Comparison of ENCODE assay signal across 15 cellular contexts in genomic region chr5:136032564-136032963, GRCh38. TPM values are rescaled to one million over a fixed set of nuclear protein-coding genes. Genes with fewer than 3 reads are reported as not detected.
DNase-seq lines count a peak whose midpoint lies in the region; ATAC-seq and TF ChIP-seq lines count a peak whose summit lies in the region.
"Had no signal": no experiment of that assay in that cellular context is flagged by ENCODE, and none has a peak within 500 bp of the region (broad histone marks: within the 10 kb centered on the region; RNA-seq: fewer than 3 reads in every experiment).

No MANE protein-coding gene starts in this region.

- peaks cover 16% of the 10 kb centered on the region for H3K4me1 Mint-ChIP-seq in activated T-helper 2 cell treated with anti-CD3 and anti-CD28 coated beads, Interferon-gamma antibody, Interleukin-2, Interleukin-4, amounts not matched to agents 10 μg/mL and 5 μg/mL and 100 μg/mL, durations not matched to agents 14 hours and 24 hours and 36 hours (ENCODE audit: low read depth)

- DNase-seq in GM12865 (ENCODE audit: low read depth) (peak; percentile 28), RPMI7951 (ENCODE audit: low read depth) (peak; percentile 74), fibroblast of lung (ENCODE audit: low read depth in 2 of 2) (peak; percentile 66 to 79), smooth muscle cell (lab: John Stamatoyannopoulos, UW; ENCODE audit: unreplicated experiment) (no peak), Right ventricle myocardium superior (no peak), Karpas-422 (no peak)
- no peak for DNase-seq in activated T-helper 2 cell treated with anti-CD3 and anti-CD28 coated beads, Interferon-gamma antibody, Interleukin-2, Interleukin-4, amounts not matched to agents 10 μg/mL and 5 μg/mL and 100 μg/mL, durations not matched to agents 14 hours and 24 hours and 36 hours (ENCODE audit: low spot score)
- DNase-seq: activated CD4-positive, alpha-beta T cell treated with anti-CD3 and anti-CD28 coated beads, Interleukin-2, amount 10 ng/mL, durations not matched to agents 7 days and 5 days; activated naive CD4-positive, alpha-beta T cell treated with anti-CD3 and anti-CD28 coated beads for 36 hours; DMS79; hippocampal formation; mesendoderm; T-cell had no signal

- H2AFZ ChIP-seq in fibroblast of lung (ENCODE audit: low read length) (no peak overlapping the region), smooth muscle cell (ENCODE audit: low read depth) (no peak overlapping the region), Karpas-422 (ENCODE audit: low read length) (no peak overlapping the region)

- H3K9me3 Mint-ChIP-seq in activated T-helper 2 cell treated with anti-CD3 and anti-CD28 coated beads, Interferon-gamma antibody, Interleukin-2, Interleukin-4, amounts not matched to agents 10 μg/mL and 5 μg/mL and 100 μg/mL, durations not matched to agents 14 hours and 24 hours and 36 hours: peaks cover 2% of the 10 kb centered on the region
- H3K9me3 Mint-ChIP-seq: activated CD4-positive, alpha-beta T cell treated with anti-CD3 and anti-CD28 coated beads, Interleukin-2, amount 10 ng/mL, durations not matched to agents 7 days and 5 days; activated naive CD4-positive, alpha-beta T cell treated with anti-CD3 and anti-CD28 coated beads for 36 hours; T-cell had no signal

- H3K4me3 Mint-ChIP-seq in activated T-helper 2 cell treated with anti-CD3 and anti-CD28 coated beads, Interferon-gamma antibody, Interleukin-2, Interleukin-4, amounts not matched to agents 10 μg/mL and 5 μg/mL and 100 μg/mL, durations not matched to agents 14 hours and 24 hours and 36 hours (ENCODE audit: low read depth): no peak overlapping the region
- H3K4me3 Mint-ChIP-seq: activated CD4-positive, alpha-beta T cell treated with anti-CD3 and anti-CD28 coated beads, Interleukin-2, amount 10 ng/mL, durations not matched to agents 7 days and 5 days; activated naive CD4-positive, alpha-beta T cell treated with anti-CD3 and anti-CD28 coated beads for 36 hours; T-cell had no signal

- peaks cover 15% of the 10 kb centered on the region for H3K79me2 ChIP-seq in fibroblast of lung (ENCODE audit: control insufficient read depth, insufficient read depth, low read length)
- H3K79me2 ChIP-seq in smooth muscle cell (ENCODE audit: low read depth): peaks cover 75% of the 10 kb centered on the region
- H3K79me2 ChIP-seq in Karpas-422 (ENCODE audit: low read length): no peaks in the 10 kb centered on the region

- intact Hi-C loops in Right ventricle myocardium superior (cut with DNase I): no loop called here
- intact Hi-C loops in activated T-helper 2 cell treated with anti-CD3 and anti-CD28 coated beads, Interferon-gamma antibody, Interleukin-2, Interleukin-4, amounts not matched to agents 10 μg/mL and 5 μg/mL and 100 μg/mL, durations not matched to agents 14 hours and 24 hours and 36 hours (cut with micrococcal nuclease): no loop called here

- H3K36me3 Mint-ChIP-seq in activated T-helper 2 cell treated with anti-CD3 and anti-CD28 coated beads, Interferon-gamma antibody, Interleukin-2, Interleukin-4, amounts not matched to agents 10 μg/mL and 5 μg/mL and 100 μg/mL, durations not matched to agents 14 hours and 24 hours and 36 hours (ENCODE audit: low read depth): no peaks in the 10 kb centered on the region
- H3K36me3 Mint-ChIP-seq: T-cell had no signal

- ATAC-seq in GM21515 (IDR thresholded peaks at IDR 0.05; ENCODE audit: unreplicated experiment) (no peak), Right ventricle myocardium superior (ENCODE audit: poor library complexity) (no peak)
- ATAC-seq: T-cell had no signal

- WGBS in smooth muscle cell (ENCODE audit: low lambda C conversion rate): 28% methylated on average over 2 of the region's 2 CpGs

- H3K4me1 ChIP-seq in fibroblast of lung (ENCODE audit: control insufficient read depth, extremely low read depth, insufficient read depth, low read length) (peaks cover 19% of the 10 kb centered on the region), smooth muscle cell (ENCODE audit: low read depth) (peaks cover 37% of the 10 kb centered on the region), Karpas-422 (ENCODE audit: low read length) (peaks cover 19% of the 10 kb centered on the region)
- H3K4me1 ChIP-seq: prostate gland had no signal

- no peaks in the 10 kb centered on the region for H3K9me2 ChIP-seq in Karpas-422 (replicated peaks; ENCODE audit: insufficient read depth, low read length)

- no peak for TF ChIP-seq CTCF in GM12865 (IDR thresholded peaks at IDR 0.05; ENCODE audit: insufficient read depth, low read depth, low read length, missing control alignments)
- TF ChIP-seq CTCF in fibroblast of lung (conservative IDR thresholded peaks at IDR 0.05 in 1 of 2, IDR thresholded peaks at IDR 0.05 in 1 of 2; ENCODE audit: low read depth in 1 of 2, low read length in 2 of 2): no peak
- no peak for TF ChIP-seq CTCF in smooth muscle cell (IDR thresholded peaks at IDR 0.05; ENCODE audit: borderline replicate concordance, insufficient read depth, poor library complexity, severe bottlenecking)

- H3K36me3 ChIP-seq in fibroblast of lung (ENCODE audit: control insufficient read depth, insufficient read depth, low read length): peaks cover 26% of the 10 kb centered on the region
- H3K36me3 ChIP-seq in smooth muscle cell (ENCODE audit: low read depth): peaks cover 6% of the 10 kb centered on the region
- no peaks in the 10 kb centered on the region for H3K36me3 ChIP-seq in Karpas-422 (ENCODE audit: insufficient read depth, low read length)
- H3K36me3 ChIP-seq: prostate gland had no signal

- H4K20me1 ChIP-seq in fibroblast of lung (ENCODE audit: control insufficient read depth, extremely low read depth, insufficient read depth, low read length): no peaks in the 10 kb centered on the region
- H4K20me1 ChIP-seq in smooth muscle cell (ENCODE audit: low read depth): peaks cover 43% of the 10 kb centered on the region
- no peaks in the 10 kb centered on the region for H4K20me1 ChIP-seq in Karpas-422 (ENCODE audit: insufficient read depth, low read depth, low read length)

- no peak overlapping the region for H3K27ac Mint-ChIP-seq in activated T-helper 2 cell treated with anti-CD3 and anti-CD28 coated beads, Interferon-gamma antibody, Interleukin-2, Interleukin-4, amounts not matched to agents 10 μg/mL and 5 μg/mL and 100 μg/mL, durations not matched to agents 14 hours and 24 hours and 36 hours
- H3K27ac Mint-ChIP-seq: activated CD4-positive, alpha-beta T cell treated with anti-CD3 and anti-CD28 coated beads, Interleukin-2, amount 10 ng/mL, durations not matched to agents 7 days and 5 days; activated naive CD4-positive, alpha-beta T cell treated with anti-CD3 and anti-CD28 coated beads for 36 hours; T-cell had no signal

- H3K4me2 ChIP-seq in fibroblast of lung (ENCODE audit: extremely low read depth, insufficient read depth, low read length) (no peak overlapping the region), smooth muscle cell (peak overlapping the region; percentile 90), Karpas-422 (ENCODE audit: low read depth, low read length, poor library complexity, severe bottlenecking) (no peak overlapping the region)

- no peaks in the 10 kb centered on the region for H3K27me3 ChIP-seq in fibroblast of lung (ENCODE audit: control insufficient read depth, insufficient read depth, low read length)
- H3K27me3 ChIP-seq in smooth muscle cell (ENCODE audit: low read depth): no peaks in the 10 kb centered on the region
- no peaks in the 10 kb centered on the region for H3K27me3 ChIP-seq in Karpas-422 (ENCODE audit: low read length)

- H3K9me3 ChIP-seq in fibroblast of lung (ENCODE audit: control insufficient read depth, insufficient read depth, low read depth, low read length) (no peaks in the 10 kb centered on the region), smooth muscle cell (replicated peaks; ENCODE audit: low read depth) (no peaks in the 10 kb centered on the region), Karpas-422 (ENCODE audit: low read length) (no peaks in the 10 kb centered on the region)
- H3K9me3 ChIP-seq: prostate gland had no signal

- H3K27ac ChIP-seq in fibroblast of lung (ENCODE audit: insufficient read depth, low read length) (no peak overlapping the region), smooth muscle cell (ENCODE audit: low read depth) (peak overlapping the region; percentile 95), Karpas-422 (ENCODE audit: low read length) (no peak overlapping the region)
- H3K27ac ChIP-seq: prostate gland had no signal

- peaks cover 42% of the 10 kb centered on the region for H3F3A ChIP-seq in smooth muscle cell (ENCODE audit: low read depth)

- no peak overlapping the region for H3K9ac ChIP-seq in fibroblast of lung (ENCODE audit: insufficient read depth, low read length)
- peak overlapping the region; percentile 71 for H3K9ac ChIP-seq in smooth muscle cell (ENCODE audit: low read depth)
- no peak overlapping the region for H3K9ac ChIP-seq in Karpas-422 (ENCODE audit: low read length)

- no peak overlapping the region for H3K4me3 ChIP-seq in GM12865 (ENCODE audit: low read depth, low read length)
- H3K4me3 ChIP-seq in fibroblast of lung (replicated peaks in 1 of 4; ENCODE audit: control extremely low read depth in 1 of 4, insufficient read depth in 1 of 4, low read depth in 3 of 4, low read length in 4 of 4): no peak overlapping the region
- no peak overlapping the region for H3K4me3 ChIP-seq in smooth muscle cell
- no peak overlapping the region for H3K4me3 ChIP-seq in Karpas-422 (ENCODE audit: low read length)
- H3K4me3 ChIP-seq: prostate gland had no signal

- peaks cover 20% of the 10 kb centered on the region for H3K27me3 Mint-ChIP-seq in activated T-helper 2 cell treated with anti-CD3 and anti-CD28 coated beads, Interferon-gamma antibody, Interleukin-2, Interleukin-4, amounts not matched to agents 10 μg/mL and 5 μg/mL and 100 μg/mL, durations not matched to agents 14 hours and 24 hours and 36 hours (ENCODE audit: low read depth)

RNA-seq across cellular contexts. Expression of gene TGFBI, which starts 3.8 kb away (rescaled TPM):
- total RNA-seq in RPMI7951 (2014; rRNA removed; shearing (Covaris generic)): 976 and 1,163 TPM in 2 replicates
- 270 and 398 TPM in 2 replicates for total RNA-seq in fibroblast of lung
- 525 and 889 TPM in 2 replicates for polyA plus RNA-seq in fibroblast of lung
- polyA plus RNA-seq in fibroblast of lung (2012): 631 and 968 TPM in 2 replicates
- polyA minus RNA-seq in fibroblast of lung (ENCODE audit: low replicate concordance): 379 and 787 TPM in 2 replicates
- 2,635 and 2,673 TPM in 2 replicates for total RNA-seq in smooth muscle cell
- polyA plus RNA-seq in smooth muscle cell: 2,505 and 2,991 TPM in 2 replicates
- 49.9 TPM for total RNA-seq in Right ventricle myocardium superior
- total RNA-seq in Karpas-422 (2014; rRNA removed; shearing (Covaris generic); ENCODE audit: low replicate concordance): not detected in 2 replicates
- not detected in 2 replicates for total RNA-seq in activated T-helper 2 cell treated with anti-CD3 and anti-CD28 coated beads, Interferon-gamma antibody, Interleukin-2, Interleukin-4, amounts not matched to agents 10 μg/mL and 5 μg/mL and 100 μg/mL, durations not matched to agents 14 hours and 24 hours and 36 hours
- total RNA-seq: activated naive CD4-positive, alpha-beta T cell treated with anti-CD3 and anti-CD28 coated beads for 36 hours had no signal

Comparison
In these comparisons a context has a peak if more than half of its experiments do, and no peak if none do; other contexts are left out.
1. DNase-seq: peak in GM12865 (single experiment), RPMI7951 (single experiment) and fibroblast of lung (2 of 2); none in smooth muscle cell (single experiment), Right ventricle myocardium superior (single experiment), Karpas-422 (single experiment) and activated T-helper 2 cell treated with anti-CD3 and anti-CD28 coated beads, Interferon-gamma antibody, Interleukin-2, Interleukin-4, amounts not matched to agents 10 μg/mL and 5 μg/mL and 100 μg/mL, durations not matched to agents 14 hours and 24 hours and 36 hours (single experiment).
2. RNA of gene TGFBI, which starts 3.8 kb away (total RNA-seq): 2,635 to 2,673 TPM in smooth muscle cell, 976 to 1,163 TPM in RPMI7951, 270 to 398 TPM in fibroblast of lung and 49.9 TPM in Right ventricle myocardium superior (single experiment); not detected in activated T-helper 2 cell treated with anti-CD3 and anti-CD28 coated beads, Interferon-gamma antibody, Interleukin-2, Interleukin-4, amounts not matched to agents 10 μg/mL and 5 μg/mL and 100 μg/mL, durations not matched to agents 14 hours and 24 hours and 36 hours and not detected in Karpas-422; every median in the first group is over 10 times any median in the second.